In genomic region chr19:46433470-46433869, GRCh38 we compare ENCODE assay signal across 2 cellular contexts. TPM values are rescaled to one million over a fixed set of nuclear protein-coding genes. Genes with fewer than 3 reads are reported as not detected.
"Had no signal": no experiment of that assay in that cellular context is flagged by ENCODE, and none has a peak within 500 bp of the region (broad histone marks: within the 10 kb centered on the region; RNA-seq: fewer than 3 reads in every experiment).

No MANE protein-coding gene starts in this region.

RNA-seq across cellular contexts. Expression of gene PNMA8C, which starts 4.7 kb away (rescaled TPM):
- total RNA-seq: G401, GM12878 had no signal
- polyA plus RNA-seq: GM12878 had no signal
